In genomic region chr6:129641344-129641743, GRCh38 we compare ENCODE assay signal across 1 cellular context.
TF ChIP-seq lines count a peak whose summit lies in the region.

No MANE protein-coding gene starts in this region.

TF ChIP-seq in K562, 482 proteins besides CTCF, POLR2A, EP300 and RAD21 (continued from another document):
- TF ChIP-seq CC2D1A (IDR thresholded peaks at IDR 0.05), result no peak
- no peak for TF ChIP-seq ZNF609 (CRISPR knock-in tag; IDR thresholded peaks at IDR 0.05; ENCODE audit: borderline replicate concordance)
- no peak for TF ChIP-seq NUFIP1 (IDR thresholded peaks at IDR 0.05; ENCODE audit: partially characterized antibody)
- TF ChIP-seq ESRRB (CRISPR knock-in tag; IDR thresholded peaks at IDR 0.05; ENCODE audit: borderline replicate concordance), result no peak
- no peak for TF ChIP-seq ZNF77 (CRISPR knock-in tag; IDR thresholded peaks at IDR 0.05)
- no peak for TF ChIP-seq ZNF507 (tag; conservative IDR thresholded peaks at IDR 0.05)
- TF ChIP-seq ZMIZ1 (IDR thresholded peaks at IDR 0.05; ENCODE audit: low read depth in 2 of 2, low read length in 2 of 2), result no peak
- TF ChIP-seq KDM2B (CRISPR knock-in tag; IDR thresholded peaks at IDR 0.05), result no peak
- no peak for TF ChIP-seq SRF (CRISPR knock-in tag; IDR thresholded peaks at IDR 0.05)
- 0 out of 4 replicates have a peak, but pooled peaks of 1 of the 2 experiments have one; percentile 13 for TF ChIP-seq KDM1A (IDR thresholded peaks at IDR 0.05)
- TF ChIP-seq MEIS2 (IDR thresholded peaks at IDR 0.05; ENCODE audit: partially characterized antibody), result peak; percentile 53
- 0 out of 2 replicates have a peak, but pooled peaks have one; percentile 19 for TF ChIP-seq HMBOX1 (IDR thresholded peaks at IDR 0.05)
- TF ChIP-seq BRD4 (IDR thresholded peaks at IDR 0.05), result no peak
- TF ChIP-seq ARID1B (IDR thresholded peaks at IDR 0.05), result no peak
- no peak for TF ChIP-seq ZNF318 (IDR thresholded peaks at IDR 0.05; ENCODE audit: borderline replicate concordance in 1 of 2, low read depth in 1 of 2)
- TF ChIP-seq E2F8 (IDR thresholded peaks at IDR 0.05; ENCODE audit: low read depth, partially characterized antibody), result no peak
- no peak for TF ChIP-seq SMARCC2 (IDR thresholded peaks at IDR 0.05; ENCODE audit: low read depth)
- no peak for TF ChIP-seq DEAF1 (CRISPR knock-in tag; IDR thresholded peaks at IDR 0.05)
- TF ChIP-seq SETDB1 (IDR thresholded peaks at IDR 0.05; ENCODE audit: low read length), result no peak
- no peak for TF ChIP-seq ZNF644 (tag; IDR thresholded peaks at IDR 0.05; ENCODE audit: low read depth)
- TF ChIP-seq IFI16 (CRISPR knock-in tag; IDR thresholded peaks at IDR 0.05), result no peak
- no peak for TF ChIP-seq PML (IDR thresholded peaks at IDR 0.05; ENCODE audit: low read length)
